1 cellular context compared by ENCODE assay signal in the genomic region with DNA sequence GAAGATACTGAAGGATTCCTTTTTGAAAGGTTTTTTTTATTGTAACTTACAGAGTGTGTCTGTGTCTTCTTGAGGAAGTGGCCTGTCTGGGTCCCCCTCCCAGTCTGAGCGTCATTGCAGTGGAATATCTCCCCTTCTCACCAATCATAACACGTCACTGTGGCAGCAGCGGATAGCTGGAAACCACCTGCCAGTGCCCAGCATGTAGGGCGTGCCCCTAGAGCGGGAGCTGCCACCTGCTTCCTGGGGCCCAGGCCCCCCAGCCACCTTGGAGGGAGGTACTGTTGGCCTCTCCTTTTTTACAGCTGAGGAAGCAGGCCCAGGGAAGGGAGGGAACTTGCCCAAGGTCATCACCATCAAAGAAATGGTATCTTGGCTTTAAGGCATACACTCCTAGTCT.
TF ChIP-seq lines count a peak whose summit lies in the region.

No MANE protein-coding gene starts in this region.

TF ChIP-seq in H1, 55 proteins besides CTCF, POLR2A, EP300 and RAD21 (continued from another document):
- TF ChIP-seq TAF7 (optimal IDR thresholded peaks at IDR 0.05; ENCODE audit: borderline replicate concordance, low read depth, low read length): no peak
- TF ChIP-seq MAFK (IDR thresholded peaks at IDR 0.05; ENCODE audit: low read depth, low read length): no peak
- no peak for TF ChIP-seq YY1 (IDR thresholded peaks at IDR 0.05; ENCODE audit: low read depth, low read length)
- no peak for TF ChIP-seq HDAC2 (IDR thresholded peaks at IDR 0.05; ENCODE audit: borderline replicate concordance in 1 of 2, low read depth in 2 of 2, low read length in 2 of 2)
- no peak for TF ChIP-seq SIN3A (conservative IDR thresholded peaks at IDR 0.05 in 1 of 2, IDR thresholded peaks at IDR 0.05 in 1 of 2; ENCODE audit: low read depth in 1 of 2, low read length in 2 of 2)
- no peak for TF ChIP-seq SRF (IDR thresholded peaks at IDR 0.05; ENCODE audit: low read depth, low read length)
- no peak for TF ChIP-seq ASH2L (IDR thresholded peaks at IDR 0.05; ENCODE audit: low read length)
- TF ChIP-seq RXRA (IDR thresholded peaks at IDR 0.05; ENCODE audit: insufficient read depth, low read depth, low read length): no peak
- TF ChIP-seq, protein P1, sequence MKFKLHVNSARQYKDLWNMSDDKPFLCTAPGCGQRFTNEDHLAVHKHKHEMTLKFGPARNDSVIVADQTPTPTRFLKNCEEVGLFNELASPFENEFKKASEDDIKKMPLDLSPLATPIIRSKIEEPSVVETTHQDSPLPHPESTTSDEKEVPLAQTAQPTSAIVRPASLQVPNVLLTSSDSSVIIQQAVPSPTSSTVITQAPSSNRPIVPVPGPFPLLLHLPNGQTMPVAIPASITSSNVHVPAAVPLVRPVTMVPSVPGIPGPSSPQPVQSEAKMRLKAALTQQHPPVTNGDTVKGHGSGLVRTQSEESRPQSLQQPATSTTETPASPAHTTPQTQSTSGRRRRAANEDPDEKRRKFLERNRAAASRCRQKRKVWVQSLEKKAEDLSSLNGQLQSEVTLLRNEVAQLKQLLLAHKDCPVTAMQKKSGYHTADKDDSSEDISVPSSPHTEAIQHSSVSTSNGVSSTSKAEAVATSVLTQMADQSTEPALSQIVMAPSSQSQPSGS (IDR thresholded peaks at IDR 0.05; ENCODE audit: low read length): no peak
- TF ChIP-seq GABPA (IDR thresholded peaks at IDR 0.05; ENCODE audit: borderline replicate concordance, insufficient read depth, low read length): no peak
- no peak for TF ChIP-seq RBBP5 (IDR thresholded peaks at IDR 0.05; ENCODE audit: borderline replicate concordance, low read depth, low read length)
- no peak for TF ChIP-seq SAP30 (IDR thresholded peaks at IDR 0.05; ENCODE audit: insufficient read depth, insufficient replicate concordance, low read length)
- TF ChIP-seq, protein P2, sequence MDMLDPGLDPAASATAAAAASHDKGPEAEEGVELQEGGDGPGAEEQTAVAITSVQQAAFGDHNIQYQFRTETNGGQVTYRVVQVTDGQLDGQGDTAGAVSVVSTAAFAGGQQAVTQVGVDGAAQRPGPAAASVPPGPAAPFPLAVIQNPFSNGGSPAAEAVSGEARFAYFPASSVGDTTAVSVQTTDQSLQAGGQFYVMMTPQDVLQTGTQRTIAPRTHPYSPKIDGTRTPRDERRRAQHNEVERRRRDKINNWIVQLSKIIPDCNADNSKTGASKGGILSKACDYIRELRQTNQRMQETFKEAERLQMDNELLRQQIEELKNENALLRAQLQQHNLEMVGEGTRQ (IDR thresholded peaks at IDR 0.05; ENCODE audit: low read length): no peak
- no peak for TF ChIP-seq EGR1 (IDR thresholded peaks at IDR 0.05; ENCODE audit: borderline replicate concordance, low read depth, low read length)
